Comparison of ENCODE assay signal across 1 cellular context in genomic region chr19:2424686-2425621, GRCh38.
TF ChIP-seq lines count a peak whose summit lies in the region.

No MANE protein-coding gene starts in this region.

TF ChIP-seq in WTC11, 78 proteins besides CTCF, POLR2A, EP300 and RAD21 (continued from another document and continues in another):
- no peak for TF ChIP-seq PRDM15 (CRISPR knock-in tag; IDR thresholded peaks at IDR 0.05)
- peak; percentile 74; the same call in 1 of the 2 replicates for TF ChIP-seq ZNF416 (CRISPR knock-in tag; IDR thresholded peaks at IDR 0.05)
- TF ChIP-seq USF2 (CRISPR knock-in tag; IDR thresholded peaks at IDR 0.05), result peak; percentile 54; the same call in 1 of the 2 replicates
- no peak for TF ChIP-seq ZNF317 (CRISPR knock-in tag; IDR thresholded peaks at IDR 0.05; ENCODE audit: borderline replicate concordance, low read depth)
- TF ChIP-seq E2F1 (CRISPR knock-in tag; IDR thresholded peaks at IDR 0.05), result no peak
- no peak for TF ChIP-seq GRHL2 (CRISPR knock-in tag; IDR thresholded peaks at IDR 0.05; ENCODE audit: insufficient replicate concordance, severe bottlenecking)
- TF ChIP-seq MLX (CRISPR knock-in tag; IDR thresholded peaks at IDR 0.05), result no peak
- no peak for TF ChIP-seq AFF4 (CRISPR knock-in tag; IDR thresholded peaks at IDR 0.05; ENCODE audit: borderline replicate concordance)
- TF ChIP-seq TCF7 (CRISPR knock-in tag; IDR thresholded peaks at IDR 0.05; ENCODE audit: low read depth), result 0 out of 2 replicates have a peak, but pooled peaks have one; percentile 65
- TF ChIP-seq RELA (CRISPR knock-in tag; IDR thresholded peaks at IDR 0.05; ENCODE audit: borderline replicate concordance), result 0 out of 2 replicates have a peak, but pooled peaks have one; percentile 32
- no peak for TF ChIP-seq CBFB (CRISPR knock-in tag; IDR thresholded peaks at IDR 0.05; ENCODE audit: low read depth)
- no peak for TF ChIP-seq IRF2 (CRISPR knock-in tag; IDR thresholded peaks at IDR 0.05; ENCODE audit: borderline replicate concordance, low read depth)
- no peak for TF ChIP-seq CREM (CRISPR knock-in tag; IDR thresholded peaks at IDR 0.05)
- no peak for TF ChIP-seq GTF2I (CRISPR knock-in tag; conservative IDR thresholded peaks at IDR 0.05)
- TF ChIP-seq NR3C1 (CRISPR knock-in tag; conservative IDR thresholded peaks at IDR 0.05; ENCODE audit: low read depth), result no peak
- TF ChIP-seq ZBTB43 (CRISPR knock-in tag; IDR thresholded peaks at IDR 0.05), result 0 out of 2 replicates have a peak, but pooled peaks have one; percentile 39
- TF ChIP-seq FOXK1 (CRISPR knock-in tag; IDR thresholded peaks at IDR 0.05), result 0 out of 2 replicates have a peak, but pooled peaks have one; percentile 45
- no peak for TF ChIP-seq HMGA2 (CRISPR knock-in tag; IDR thresholded peaks at IDR 0.05)
- peak; percentile 36; the same call in 1 of the 2 replicates for TF ChIP-seq NFATC4 (CRISPR knock-in tag; IDR thresholded peaks at IDR 0.05)
- no peak for TF ChIP-seq KAT7 (CRISPR knock-in tag; IDR thresholded peaks at IDR 0.05; ENCODE audit: borderline replicate concordance)
- TF ChIP-seq ZNF396 (CRISPR knock-in tag; IDR thresholded peaks at IDR 0.05; ENCODE audit: borderline replicate concordance), result no peak
- TF ChIP-seq ERG (CRISPR knock-in tag; IDR thresholded peaks at IDR 0.05), result no peak
- no peak for TF ChIP-seq ZNF512 (CRISPR knock-in tag; IDR thresholded peaks at IDR 0.05; ENCODE audit: borderline replicate concordance)
- no peak for TF ChIP-seq ZNF121 (CRISPR knock-in tag; IDR thresholded peaks at IDR 0.05)
- no peak; the same call in 1 of the 2 replicates for TF ChIP-seq ZNF423 (CRISPR knock-in tag; IDR thresholded peaks at IDR 0.05)
- TF ChIP-seq HMGXB4 (CRISPR knock-in tag; IDR thresholded peaks at IDR 0.05), result 0 out of 2 replicates have a peak, but pooled peaks have one; percentile 50
- TF ChIP-seq EMX1 (CRISPR knock-in tag; IDR thresholded peaks at IDR 0.05), result peak; percentile 73; the same call in 1 of the 2 replicates
- TF ChIP-seq ZNF532 (CRISPR knock-in tag; IDR thresholded peaks at IDR 0.05; ENCODE audit: borderline replicate concordance), result no peak
- no peak for TF ChIP-seq PREB (CRISPR knock-in tag; IDR thresholded peaks at IDR 0.05; ENCODE audit: borderline replicate concordance)
- no peak for TF ChIP-seq FOXJ3 (CRISPR knock-in tag; IDR thresholded peaks at IDR 0.05; ENCODE audit: borderline replicate concordance)
